Comparison of ENCODE assay signal across 8 cellular contexts in the genomic region with DNA sequence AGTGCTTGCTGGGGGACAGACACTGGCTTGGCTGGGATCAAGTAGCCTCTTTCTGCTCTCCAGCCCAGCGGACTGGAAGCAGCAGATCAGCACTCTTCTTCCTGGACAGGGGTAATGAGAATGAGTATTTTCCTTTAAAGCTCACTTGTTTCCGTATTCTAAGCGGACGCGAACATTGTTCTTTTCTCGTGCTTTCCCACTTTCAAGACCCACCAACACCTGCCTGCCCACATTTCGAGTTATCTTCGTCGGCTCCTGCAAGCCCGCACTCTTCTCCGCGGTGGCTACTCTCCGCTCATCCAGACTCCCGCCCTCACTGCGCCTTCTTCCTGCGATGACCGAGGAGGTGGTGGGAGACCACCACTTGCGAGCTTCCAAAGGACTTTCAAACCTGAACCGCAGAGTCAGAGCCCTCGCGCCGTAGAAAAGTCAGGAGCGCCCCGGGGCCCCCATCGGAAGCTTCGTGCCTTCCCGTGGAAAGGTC. TPM values are rescaled to one million over a fixed set of nuclear protein-coding genes. Genes with fewer than 3 reads are reported as not detected.
DNase-seq lines count a peak whose midpoint lies in the region; ATAC-seq and TF ChIP-seq lines count a peak whose summit lies in the region.

No MANE protein-coding gene starts in this region.

- intact Hi-C loops in OCI-LY7 (cut with micrococcal nuclease; ENCODE audit: unreplicated experiment), result loop anchor here (2.0 kb wide), 2 partner anchors 356 to 466 kb away; partner anchors contain the start of genes IFT80, NMD3 and SMC4

- in situ Hi-C loops in astrocyte of the cerebellum (cut with HindIII; ENCODE audit: low sequenced_read_pairs), result no loop called here

- peaks cover 19% of the 10 kb centered on the region; the same call in 1 of the 2 replicates for H3K79me2 ChIP-seq in OCI-LY7 (ENCODE audit: insufficient read depth, low read depth, low read length)

- H3K27ac Mint-ChIP-seq in progenitor cell of endocrine pancreas, result peak overlapping the region; percentile 99

- peak overlapping the region; percentile 69 for H3K27ac ChIP-seq in OCI-LY7 (ENCODE audit: low read depth, low read length, poor library complexity, severe bottlenecking)

- H3K4me3 ChIP-seq in OCI-LY7 (ENCODE audit: low read depth, low read length, poor library complexity, severe bottlenecking), result peak overlapping the region; percentile 84
- peak overlapping the region; percentile 71 for H3K4me3 ChIP-seq in astrocyte of the cerebellum (ENCODE audit: low read depth, low read length)

- CTCF ChIA-PET in OCI-LY7 (lab: Charles Lee; ENCODE audit: unreplicated experiment), result no interaction called here

- peaks cover 19% of the 10 kb centered on the region for H3K27me3 Mint-ChIP-seq in progenitor cell of endocrine pancreas

- no peaks in the 10 kb centered on the region for H3K9me3 Mint-ChIP-seq in progenitor cell of endocrine pancreas (ENCODE audit: low read depth)

- H3K36me3 Mint-ChIP-seq in progenitor cell of endocrine pancreas (ENCODE audit: insufficient read depth), result no peaks in the 10 kb centered on the region

- peak overlapping the region; percentile 93 for H3K4me2 ChIP-seq in OCI-LY7 (ENCODE audit: low read length)

- no peaks in the 10 kb centered on the region for H3K9me3 ChIP-seq in OCI-LY7 (ENCODE audit: low read length)

- peaks cover 8% of the 10 kb centered on the region; the same call in 1 of the 2 replicates for H4K20me1 ChIP-seq in OCI-LY7 (ENCODE audit: insufficient read depth, low read length)

- H3K4me3 Mint-ChIP-seq in progenitor cell of endocrine pancreas (ENCODE audit: low read depth), result peak overlapping the region; percentile 91

- H2AFZ ChIP-seq in OCI-LY7 (ENCODE audit: low read length), result peak overlapping the region; percentile 78; the same call in 1 of the 2 replicates

- TF ChIP-seq CTCF in GM20000 (IDR thresholded peaks at IDR 0.05; ENCODE audit: extremely low read depth, missing control alignments), result no peak
- TF ChIP-seq CTCF in OCI-LY7 (conservative IDR thresholded peaks at IDR 0.05; ENCODE audit: low read length), result no peak
- TF ChIP-seq CTCF in astrocyte of the cerebellum (IDR thresholded peaks at IDR 0.05; ENCODE audit: low read depth, low read length, missing control alignments), result no peak
- TF ChIP-seq CTCF in progenitor cell of endocrine pancreas (IDR thresholded peaks at IDR 0.05; ENCODE audit: unreplicated experiment), result no peak

- DNase-seq in AG08396 (ENCODE audit: low spot score) (peak; percentile 52), GM20000 (ENCODE audit: low spot score) (peak; percentile 14), OCI-LY7 (ENCODE audit: low spot score) (peak; percentile 49), astrocyte of the cerebellum (ENCODE audit: low read depth) (peak; percentile 27), hippocampal formation (lab: John Stamatoyannopoulos, UW) (peak; percentile 67 to 75), progenitor cell of endocrine pancreas (ENCODE audit: low spot score, unreplicated experiment) (no peak), middle frontal gyrus (ENCODE audit: extremely low spot score, low spot score) (no peak)

- ATAC-seq in GM21423 (IDR thresholded peaks at IDR 0.05; ENCODE audit: unreplicated experiment), result no peak

- peaks cover 21% of the 10 kb centered on the region for H3K4me1 Mint-ChIP-seq in progenitor cell of endocrine pancreas (ENCODE audit: low read depth)

- POLR2A ChIA-PET in OCI-LY7 (lab: Charles Lee), result interaction anchor here (1.0 to 1.5 kb wide), 3 partner anchors 306 to 466 kb away, joined by 3 to 6 read pairs (median 3); partner anchors contain the start of gene NMD3

- no peaks in the 10 kb centered on the region for H3K36me3 ChIP-seq in OCI-LY7 (ENCODE audit: insufficient read depth, low read length)

- no peaks in the 10 kb centered on the region for H3K9me2 ChIP-seq in OCI-LY7 (ENCODE audit: insufficient read depth, low read length)

- TSS peak; percentile 74 for BruUV-seq in OCI-LY7 (replicated peaks; lab: Mats Ljungman, UMichigan)

- H3K4me1 ChIP-seq in OCI-LY7 (ENCODE audit: insufficient read depth, low read length, poor library complexity, severe bottlenecking), result peaks cover 26% of the 10 kb centered on the region

RNA-seq across cellular contexts. Expression of gene PPM1L, which starts 1.6 kb away (rescaled TPM):
- 10.3 and 11.2 TPM in 2 replicates for total RNA-seq in OCI-LY7 (2014; rRNA removed; shearing (Covaris generic))
- total RNA-seq in OCI-LY7 (2022) (14.7 and 14.8 TPM in 2 replicates), progenitor cell of endocrine pancreas (29.8 and 30.1 TPM in 2 replicates)

Comparison
In these comparisons a context has a peak if more than half of its experiments do, and no peak if none do; other contexts are left out.
1. DNase-seq: peak in AG08396 (single experiment), GM20000 (single experiment), OCI-LY7 (single experiment), astrocyte of the cerebellum (single experiment) and hippocampal formation (2 of 2); none in progenitor cell of endocrine pancreas (single experiment) and middle frontal gyrus (single experiment).